ENCODE assay signal across 8 cellular contexts in genomic region chr22:20702546-20703413, GRCh38.
DNase-seq lines count a peak whose midpoint lies in the region; ATAC-seq and TF ChIP-seq lines count a peak whose summit lies in the region.
"Not testable (repeated sequence)": the region's sequence is repeated elsewhere in the genome, so short reads cannot be mapped to it uniquely, and the experiment has no call there.

No MANE protein-coding gene starts in this region.

- CTCF ChIA-PET in BJ (lab: Yijun Ruan, JAX): not testable (repeated sequence)

- peak; percentile 67 for ATAC-seq in GM19324 (IDR thresholded peaks at IDR 0.05; ENCODE audit: low FRiP score, unreplicated experiment)
- peak; percentile 63 for ATAC-seq in HG03457 (IDR thresholded peaks at IDR 0.05; ENCODE audit: unreplicated experiment)
- peak; percentile 85 for ATAC-seq in left lobe of liver

- H3K4me3 ChIP-seq in BJ (ENCODE audit: low read depth, low read length) (peak overlapping the region; percentile 66), coronary artery (peak overlapping the region; percentile 73)

- not testable (repeated sequence) for H3K27me3 ChIP-seq in BJ (ENCODE audit: control insufficient read depth, insufficient read depth, low read length)

- H3K36me3 ChIP-seq in BJ (ENCODE audit: control insufficient read depth, insufficient read depth, low read length): not testable (repeated sequence)

- DNase-seq in BJ (ENCODE audit: low read depth) (peak; percentile 52), NCI-H524 (lab: John Stamatoyannopoulos, UW) (peak; percentile 85 to 91), coronary artery (ENCODE audit: low spot score) (peak; percentile 98), left lobe of liver (ENCODE audit: low spot score) (peak; percentile 97)
- peak; percentile 98 to 99 for DNase-seq in activated CD4-positive, alpha-beta T cell treated with anti-CD3 and anti-CD28 coated beads for 4 hours
- peak; percentile 98 for DNase-seq in stimulated activated CD4-positive, alpha-beta T cell treated with anti-CD3 and anti-CD28 coated beads, Interleukin-2, amount 100 ng/mL, for 24 hours

- peak overlapping the region; percentile 60 to 88 for H3K27ac ChIP-seq in coronary artery

- POLR2A ChIA-PET in BJ (lab: Charles Lee): interaction anchor here (0.6 kb wide), 1 partner anchor 195 kb away, joined by 4 read pairs; no protein-coding TSS in a partner anchor

- not testable (repeated sequence) for TF ChIP-seq CTCF in BJ (IDR thresholded peaks at IDR 0.05; ENCODE audit: insufficient read depth, low read depth, low read length); coronary artery (IDR thresholded peaks at IDR 0.05)

Comparison
In these comparisons a context has a peak if more than half of its experiments do, and no peak if none do; other contexts are left out.
1. Peak in every context shown above with its lines: DNase-seq, ATAC-seq, H3K4me3 ChIP-seq and H3K27ac ChIP-seq.